ENCODE assay signal across 8 cellular contexts in the genomic region with DNA sequence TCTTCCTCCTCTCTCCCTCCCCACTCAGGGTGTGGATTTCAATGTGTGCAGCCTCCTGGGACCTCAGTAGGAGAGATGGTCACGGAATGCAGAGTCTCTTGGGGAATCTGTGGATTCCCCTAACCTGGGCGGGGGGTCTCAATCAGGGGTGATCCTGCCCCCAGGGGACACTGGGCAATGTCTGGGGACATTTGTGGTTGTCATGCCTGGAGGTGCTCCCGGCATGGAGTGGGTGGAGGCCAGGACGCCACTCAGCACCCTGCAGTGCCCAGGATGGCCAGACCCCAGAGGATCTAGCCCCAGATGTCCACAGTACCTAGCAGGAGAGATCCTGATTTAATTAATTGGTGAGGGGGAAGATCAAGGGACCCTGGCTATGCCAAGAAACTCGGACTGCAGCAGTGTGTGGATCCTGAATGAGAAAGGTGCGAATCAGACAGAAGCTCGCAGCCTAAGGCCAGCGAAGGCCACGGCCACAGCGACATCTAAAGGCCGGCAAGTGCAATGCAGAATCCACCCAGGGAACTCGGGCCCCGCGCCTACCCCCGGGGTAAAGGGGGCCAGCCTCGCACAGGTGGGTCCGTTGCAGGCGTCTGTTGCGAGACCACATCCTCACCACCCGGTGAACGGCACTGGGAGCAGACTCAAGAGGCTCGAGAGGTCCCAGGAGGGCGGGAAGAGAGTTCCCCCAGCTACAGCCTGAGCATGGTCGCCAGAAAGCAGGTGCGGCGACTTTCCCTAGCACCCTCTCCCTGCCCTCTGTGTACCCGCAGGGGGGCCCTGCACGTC.
A peak's percentile ranks its signal among the peaks of the same experiment; 100 is the strongest.
DNase-seq lines count a peak whose midpoint lies in the region; TF ChIP-seq lines count a peak whose summit lies in the region.

No MANE protein-coding gene starts in this region.

- H3K4me1 ChIP-seq in DOHH2 (ENCODE audit: control insufficient read depth, low read length) = peaks cover 86% of the 10 kb centered on the region
- peaks cover 50% of the 10 kb centered on the region for H3K4me1 ChIP-seq in Loucy (ENCODE audit: insufficient read depth, low read length, poor library complexity, severe bottlenecking)
- no peaks in the 10 kb centered on the region for H3K4me1 ChIP-seq in fibroblast of lung (ENCODE audit: control insufficient read depth, extremely low read depth, insufficient read depth, low read length)
- H3K4me1 ChIP-seq in parathyroid adenoma = peaks cover 4% of the 10 kb centered on the region

- peak overlapping the region; percentile 49 for H3K4me3 ChIP-seq in DOHH2 (ENCODE audit: low read length)
- H3K4me3 ChIP-seq in Loucy (ENCODE audit: low read length, poor library complexity, severe bottlenecking) = peak overlapping the region; percentile 42
- H3K4me3 ChIP-seq in fibroblast of lung (replicated peaks in 1 of 4; ENCODE audit: control extremely low read depth in 1 of 4, insufficient read depth in 1 of 4, low read depth in 3 of 4, low read length in 4 of 4) = no peak overlapping the region
- no peak overlapping the region for H3K4me3 ChIP-seq in parathyroid adenoma (ENCODE audit: low read depth, low read length)

- H3K9ac ChIP-seq in Loucy (ENCODE audit: low read depth, low read length, poor library complexity, severe bottlenecking) (peak overlapping the region; percentile 59), fibroblast of lung (ENCODE audit: insufficient read depth, low read length) (no peak overlapping the region), parathyroid adenoma (no peak overlapping the region)

- peaks cover 80% of the 10 kb centered on the region for H3K79me2 ChIP-seq in DOHH2 (ENCODE audit: control insufficient read depth, low read length)
- no peaks in the 10 kb centered on the region for H3K79me2 ChIP-seq in Loucy (ENCODE audit: insufficient read depth, low read length)
- no peaks in the 10 kb centered on the region for H3K79me2 ChIP-seq in fibroblast of lung (ENCODE audit: control insufficient read depth, insufficient read depth, low read length)
- no peaks in the 10 kb centered on the region for H3K79me2 ChIP-seq in parathyroid adenoma

- TF ChIP-seq CTCF in DOHH2 (IDR thresholded peaks at IDR 0.05; ENCODE audit: low read depth, low read length, poor library complexity, severe bottlenecking) (peak; percentile 91), Loucy (conservative IDR thresholded peaks at IDR 0.05; ENCODE audit: low read length) (peak; percentile 88), fibroblast of lung (conservative IDR thresholded peaks at IDR 0.05 in 1 of 2, IDR thresholded peaks at IDR 0.05 in 1 of 2; ENCODE audit: low read depth in 1 of 2, low read length in 2 of 2) (peak; percentile 79 to 91), parathyroid adenoma (IDR thresholded peaks at IDR 0.05) (peak; percentile 83)

- H3K9me3 ChIP-seq in DOHH2 (ENCODE audit: control insufficient read depth, insufficient read depth, low read length) (no peaks in the 10 kb centered on the region), Loucy (ENCODE audit: insufficient read depth, low read depth, low read length) (no peaks in the 10 kb centered on the region), fibroblast of lung (ENCODE audit: control insufficient read depth, insufficient read depth, low read depth, low read length) (no peaks in the 10 kb centered on the region), parathyroid adenoma (ENCODE audit: control insufficient read depth, low read length) (no peaks in the 10 kb centered on the region)

- H3K36me3 ChIP-seq in DOHH2 (ENCODE audit: control insufficient read depth, low read length) = peaks cover 33% of the 10 kb centered on the region
- no peaks in the 10 kb centered on the region for H3K36me3 ChIP-seq in Loucy (ENCODE audit: insufficient read depth, low read length)
- H3K36me3 ChIP-seq in fibroblast of lung (ENCODE audit: control insufficient read depth, insufficient read depth, low read length) = no peaks in the 10 kb centered on the region
- no peaks in the 10 kb centered on the region for H3K36me3 ChIP-seq in parathyroid adenoma (ENCODE audit: control insufficient read depth, insufficient read depth, low read length)

- H3K27ac ChIP-seq in DOHH2 (ENCODE audit: low read depth, low read length) (peak overlapping the region; percentile 77), fibroblast of lung (ENCODE audit: insufficient read depth, low read length) (no peak overlapping the region), parathyroid adenoma (no peak overlapping the region)

- no peaks in the 10 kb centered on the region for H3K27me3 ChIP-seq in DOHH2 (ENCODE audit: control insufficient read depth, low read length)
- no peaks in the 10 kb centered on the region for H3K27me3 ChIP-seq in Loucy (ENCODE audit: insufficient read depth, low read length, poor library complexity, severe bottlenecking)
- no peaks in the 10 kb centered on the region for H3K27me3 ChIP-seq in fibroblast of lung (ENCODE audit: control insufficient read depth, insufficient read depth, low read length)
- H3K27me3 ChIP-seq in parathyroid adenoma (ENCODE audit: control insufficient read depth, insufficient read depth, low read length) = no peaks in the 10 kb centered on the region

- H3K9me2 ChIP-seq in DOHH2 (replicated peaks; ENCODE audit: control insufficient read depth, low read length) = no peaks in the 10 kb centered on the region
- no peaks in the 10 kb centered on the region for H3K9me2 ChIP-seq in Loucy (replicated peaks; ENCODE audit: low read depth, low read length)

- peak overlapping the region; percentile 63 for H3K4me2 ChIP-seq in DOHH2 (ENCODE audit: low read length)
- peak overlapping the region; percentile 55 for H3K4me2 ChIP-seq in Loucy (ENCODE audit: low read depth, low read length, poor library complexity, severe bottlenecking)
- H3K4me2 ChIP-seq in fibroblast of lung (ENCODE audit: extremely low read depth, insufficient read depth, low read length) = no peak overlapping the region
- H3K4me2 ChIP-seq in parathyroid adenoma (ENCODE audit: low read length) = no peak overlapping the region

- DNase-seq in activated T-cell treated with anti-CD3 and anti-CD28 coated beads for 1 hour (ENCODE audit: low read depth) (peak; percentile 54), fibroblast of lung (ENCODE audit: low read depth in 2 of 2) (peak; percentile 23 to 42), NCI-H1694 treated with DMSO at 0.1 percent for 48 hours (lab: John Stamatoyannopoulos, UW) (no peak), SK-N-DZ (ENCODE audit: low spot score) (no peak), DMS153 treated with DMSO at 0.1 percent for 48 hours (lab: John Stamatoyannopoulos, UW; ENCODE audit: unreplicated experiment) (no peak)

- H4K20me1 ChIP-seq in DOHH2 (ENCODE audit: control insufficient read depth, insufficient read depth, low read depth, low read length) = peaks cover 15% of the 10 kb centered on the region
- no peaks in the 10 kb centered on the region for H4K20me1 ChIP-seq in Loucy (ENCODE audit: insufficient read depth, low read length, poor library complexity, severe bottlenecking)
- no peaks in the 10 kb centered on the region for H4K20me1 ChIP-seq in fibroblast of lung (ENCODE audit: control insufficient read depth, extremely low read depth, insufficient read depth, low read length)

- H2AFZ ChIP-seq in Loucy (ENCODE audit: low read length) = peak overlapping the region; percentile 63; the same call in 1 of the 2 replicates
- H2AFZ ChIP-seq in fibroblast of lung (ENCODE audit: low read length) = no peak overlapping the region
- H2AFZ ChIP-seq in parathyroid adenoma = peak overlapping the region; percentile 35

- peaks cover 23% of the 10 kb centered on the region for H3F3A ChIP-seq in DOHH2 (ENCODE audit: control insufficient read depth, insufficient read depth)
- H3F3A ChIP-seq in Loucy (ENCODE audit: low read depth) = no peaks in the 10 kb centered on the region

Comparison
In these comparisons a context has a peak if more than half of its experiments do, and no peak if none do; other contexts are left out.
1. H3K4me2 ChIP-seq: peak in DOHH2 (single experiment) and Loucy (single experiment); none in fibroblast of lung (single experiment) and parathyroid adenoma (single experiment).
2. H3K4me3 ChIP-seq: peak in DOHH2 (single experiment) and Loucy (single experiment); none in fibroblast of lung (0 of 4) and parathyroid adenoma (single experiment).
3. DNase-seq: peak in activated T-cell treated with anti-CD3 and anti-CD28 coated beads for 1 hour (single experiment) and fibroblast of lung (2 of 2); none in NCI-H1694 treated with DMSO at 0.1 percent for 48 hours (single experiment), SK-N-DZ (single experiment) and DMS153 treated with DMSO at 0.1 percent for 48 hours (single experiment).
4. Peak in every context shown above with its lines, with median percentiles within 50 percentile points of each other: CTCF ChIP-seq.